ENCODE assay signal across 21 cellular contexts in genomic region chr18:62963522-62963921, GRCh38.
DNase-seq lines count a peak whose midpoint lies in the region; FAIRE-seq lines count a peak whose summit lies in the region.
"Had no signal": no experiment of that assay in that cellular context is flagged by ENCODE, and none has a peak within 500 bp of the region (broad histone marks: within the 10 kb centered on the region; RNA-seq: fewer than 3 reads in every experiment).

No MANE protein-coding gene starts in this region.

- H3K4me3 Mint-ChIP-seq in activated CD4-positive, alpha-beta T cell treated with anti-CD3 and anti-CD28 coated beads, Interleukin-2, amount 10 ng/mL, durations not matched to agents 7 days and 5 days = no peak overlapping the region
- H3K4me3 Mint-ChIP-seq: B cell had no signal

- no peaks in the 10 kb centered on the region for H3K36me3 Mint-ChIP-seq in activated CD4-positive, alpha-beta T cell treated with anti-CD3 and anti-CD28 coated beads, Interleukin-2, amount 10 ng/mL, durations not matched to agents 7 days and 5 days (ENCODE audit: low read depth)

- no peak overlapping the region for H3K4me3 ChIP-seq in small intestine (ENCODE audit: low read depth in 1 of 2, low read length in 2 of 2)
- H3K4me3 ChIP-seq: PC-9, skin epidermis, thyroid gland had no signal

- no peaks in the 10 kb centered on the region for H3K9me3 Mint-ChIP-seq in activated CD4-positive, alpha-beta T cell treated with anti-CD3 and anti-CD28 coated beads, Interleukin-2, amount 10 ng/mL, durations not matched to agents 7 days and 5 days

- no peaks in the 10 kb centered on the region for H3K9me3 ChIP-seq in small intestine (ENCODE audit: control insufficient read depth, low read depth)
- H3K9me3 ChIP-seq: thyroid gland had no signal

- no peaks in the 10 kb centered on the region for H3K4me1 Mint-ChIP-seq in activated CD4-positive, alpha-beta T cell treated with anti-CD3 and anti-CD28 coated beads, Interleukin-2, amount 10 ng/mL, durations not matched to agents 7 days and 5 days
- H3K4me1 Mint-ChIP-seq: B cell had no signal

- no peak for FAIRE-seq in small intestine (lab: Jason Lieb, UNC)
- FAIRE-seq: frontal cortex had no signal

- peaks cover 0 to 2% of the 10 kb centered on the region in 2 donors for H3K36me3 ChIP-seq in small intestine (ENCODE audit: control insufficient read depth in 2 of 2, insufficient read depth in 2 of 2, low read length in 2 of 2)

- H3K27ac Mint-ChIP-seq in activated CD4-positive, alpha-beta T cell treated with anti-CD3 and anti-CD28 coated beads, Interleukin-2, amount 10 ng/mL, durations not matched to agents 7 days and 5 days = no peak overlapping the region
- H3K27ac Mint-ChIP-seq: B cell had no signal

- CTCF ChIA-PET in activated CD4-positive, alpha-beta T cell treated with anti-CD3 and anti-CD28 coated beads, Interleukin-2, amount 10 ng/mL, durations not matched to agents 7 days and 5 days (lab: Charles Lee) = interaction anchor here (1.2 to 2.2 kb wide), 3 partner anchors 11 to 19 kb away, joined by 3 to 6 read pairs (median 3); no protein-coding TSS in a partner anchor

- no peak overlapping the region for H3K27ac ChIP-seq in small intestine (ENCODE audit: low read depth in 1 of 2, low read length in 1 of 2)
- H3K27ac ChIP-seq: PC-9, thyroid gland had no signal

- no peaks in the 10 kb centered on the region for H3K4me1 ChIP-seq in small intestine (ENCODE audit: control insufficient read depth in 2 of 2, insufficient read depth in 1 of 2, low read depth in 1 of 2, low read length in 1 of 2)
- H3K4me1 ChIP-seq: thyroid gland had no signal

- POLR2A ChIA-PET in activated CD4-positive, alpha-beta T cell treated with anti-CD3 and anti-CD28 coated beads, Interleukin-2, amount 10 ng/mL, durations not matched to agents 7 days and 5 days (lab: Charles Lee) = no interaction called here

- DNase-seq in NCI-H1092 (lab: John Stamatoyannopoulos, UW) (peak; percentile 16), NCI-H345 (lab: John Stamatoyannopoulos, UW) (peak; percentile 11), epidermal melanocyte (ENCODE audit: insufficient read length, low spot score) (peak; percentile 72), small intestine (peak; percentile 7), T1000 (lab: John Stamatoyannopoulos, UW) (no peak), NCI-H1048 (lab: John Stamatoyannopoulos, UW) (no peak)
- no peak for DNase-seq in activated CD4-positive, alpha-beta T cell treated with anti-CD3 and anti-CD28 coated beads, Interleukin-2, amount 10 ng/mL, durations not matched to agents 7 days and 5 days
- DNase-seq: activated gamma-delta T cell treated with Interleukin-2 at 50 U/mL for 16 hours; aorta; Calu3; KBM-7; NCI-H69; PC-9; posterior cingulate gyrus; stimulated activated CD4-positive, alpha-beta T cell treated with anti-CD3 and anti-CD28 coated beads, Interleukin-4, amount 100 ng/mL, for 4 hours; stimulated activated CD8-positive, alpha-beta memory T cell treated with anti-CD3 and anti-CD28 coated beads, Interleukin-4, amount 100 ng/mL, for 48 hours; T-helper 9 cell; thyroid gland had no signal

- no peaks in the 10 kb centered on the region for H3K27me3 Mint-ChIP-seq in activated CD4-positive, alpha-beta T cell treated with anti-CD3 and anti-CD28 coated beads, Interleukin-2, amount 10 ng/mL, durations not matched to agents 7 days and 5 days
- H3K27me3 Mint-ChIP-seq: B cell had no signal

- WGBS in small intestine, 3 donors = 19 to 54% (median 36%) methylated on average over 3 of the region's 3 CpGs

- H3K27me3 ChIP-seq in small intestine (ENCODE audit: control insufficient read depth in 2 of 2, insufficient read depth in 2 of 2, low read length in 2 of 2) = no peaks in the 10 kb centered on the region
- H3K27me3 ChIP-seq: thyroid gland had no signal

Comparison
In these comparisons a context has a peak if more than half of its experiments do, and no peak if none do; other contexts are left out.
1. DNase-seq: peak in NCI-H1092 (single experiment), NCI-H345 (single experiment), epidermal melanocyte (single experiment) and small intestine (single experiment); none in T1000 (single experiment), NCI-H1048 (single experiment) and activated CD4-positive, alpha-beta T cell treated with anti-CD3 and anti-CD28 coated beads, Interleukin-2, amount 10 ng/mL, durations not matched to agents 7 days and 5 days (single experiment).